8 cellular contexts compared by ENCODE assay signal in genomic region chr16:679808-680624, GRCh38. TPM values are rescaled to one million over a fixed set of nuclear protein-coding genes. Genes with fewer than 3 reads are reported as not detected.
DNase-seq lines count a peak whose midpoint lies in the region; ATAC-seq and TF ChIP-seq lines count a peak whose summit lies in the region.

Gene STUB1, plus strand, starts transcription at chr16:680410. Its CDS starts 116 bp downstream, at chr16:680526.

- H3K36me3 ChIP-seq in liver (ENCODE audit: control insufficient read depth in 4 of 4, insufficient read depth in 3 of 4, low read depth in 1 of 4, low read length in 3 of 4): peaks cover 8 to 14% (median 12%) of the 10 kb centered on the region in 4 donors

- DNase-seq in NCI-H69 (lab: John Stamatoyannopoulos, UW) (peak; percentile 95), dermis blood vessel endothelial cell (peak; percentile 87), NCI-H510A treated with DMSO at 0.1 percent for 48 hours (lab: John Stamatoyannopoulos, UW) (no peak)
- peak; percentile 89 to 91 for DNase-seq in activated CD4-positive, alpha-beta T cell treated with anti-CD3 and anti-CD28 coated beads, Interleukin-2, amount 50 U/mL, for 48 hours
- peak; percentile 80 for DNase-seq in stimulated activated CD4-positive, alpha-beta T cell treated with anti-CD3 and anti-CD28 coated beads, Interleukin-2, amount 100 ng/mL, for 4 hours (ENCODE audit: low read depth)

- TF ChIP-seq CTCF in liver (IDR thresholded peaks at IDR 0.05; ENCODE audit: low read depth, low read length, missing input control): no peak

- ATAC-seq in GM18498 (IDR thresholded peaks at IDR 0.05; ENCODE audit: unreplicated experiment) (peak; percentile 40), HG03108 (IDR thresholded peaks at IDR 0.05; ENCODE audit: unreplicated experiment) (peak; percentile 31)

- no peak for TF ChIP-seq RAD21 in liver (IDR thresholded peaks at IDR 0.05)

- peak within 1 kb of the TSS; percentile 93 to 94 for H3K27ac ChIP-seq in liver (ENCODE audit: low read depth in 1 of 2, low read length in 2 of 2)

- 1% methylated on average over 93 of the region's 93 CpGs for WGBS in liver

- no peaks in the 10 kb centered on the region for H3K9me3 ChIP-seq in liver (ENCODE audit: control insufficient read depth in 4 of 4, low read length in 3 of 4)

- peaks cover 31 to 63% (median 49%) of the 10 kb centered on the region in 4 donors for H3K4me1 ChIP-seq in liver (ENCODE audit: control insufficient read depth in 4 of 4, insufficient read depth in 4 of 4, low read length in 3 of 4)

- peak within 1 kb of the TSS; percentile 60 to 78 for H3K9ac ChIP-seq in liver (ENCODE audit: low read depth in 1 of 2, low read length in 2 of 2)

- H3K27me3 ChIP-seq in liver (ENCODE audit: control insufficient read depth in 4 of 4, insufficient read depth in 4 of 4, low read length in 3 of 4): no peaks in the 10 kb centered on the region

- H3K4me3 ChIP-seq in liver (ENCODE audit: low read depth in 1 of 3, low read length in 3 of 3): peak within 1 kb of the TSS; percentile 77 to 83 (median 81)

TF ChIP-seq in liver, 16 proteins besides CTCF, POLR2A, EP300 and RAD21:
- TF ChIP-seq GABPA (IDR thresholded peaks at IDR 0.05 in 1 of 2, conservative IDR thresholded peaks at IDR 0.05 in 1 of 2) (peak in 1 of 2 donors; percentile 76), SP1 (IDR thresholded peaks at IDR 0.05) (peak; percentile 30), FOXA2 (IDR thresholded peaks at IDR 0.05) (no peak), ZBTB33 (IDR thresholded peaks at IDR 0.05) (no peak)

RNA-seq across cellular contexts. Expression of gene STUB1, which starts in this region (rescaled TPM):
- total RNA-seq in dermis blood vessel endothelial cell (93.9 and 94.1 TPM in 2 replicates), liver (10 to 100 TPM; 32.4 to 38.2 TPM)
- polyA plus RNA-seq in liver: 10 to 100 TPM; 62.2 to 74.4 TPM
